ENCODE assay signal across 7 cellular contexts in the genomic region with DNA sequence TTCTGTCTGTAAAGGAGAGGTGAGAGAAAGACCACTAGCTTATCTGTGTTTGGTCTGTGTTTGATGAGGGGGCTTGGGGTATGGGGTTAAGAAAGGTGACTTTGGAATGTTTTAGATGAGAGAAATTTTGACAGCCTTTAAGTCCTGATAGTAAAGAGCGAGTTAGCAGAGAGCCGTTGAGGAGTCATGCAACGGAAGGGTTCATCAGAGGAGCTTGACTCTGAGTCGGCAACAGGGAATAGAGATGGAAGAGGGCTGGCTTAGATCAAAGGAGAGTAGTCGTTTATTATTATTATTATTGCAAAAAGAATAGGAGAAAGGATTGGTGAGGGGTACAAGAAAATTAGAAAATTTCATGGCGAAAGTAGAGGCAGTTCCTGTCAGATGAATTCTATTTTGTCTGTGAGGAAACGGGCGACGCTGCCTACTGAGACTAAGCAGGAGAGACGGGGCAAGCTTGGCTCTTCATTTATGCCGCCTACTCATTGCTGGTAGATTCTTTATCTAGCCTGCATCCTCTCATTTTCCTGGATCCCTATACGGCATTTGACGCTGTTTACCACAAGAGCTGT. TPM values are rescaled to one million over a fixed set of nuclear protein-coding genes. Genes with fewer than 3 reads are reported as not detected.
DNase-seq lines count a peak whose midpoint lies in the region; ATAC-seq and TF ChIP-seq lines count a peak whose summit lies in the region.

No MANE protein-coding gene starts in this region.

- no peaks in the 10 kb centered on the region for H3K27me3 ChIP-seq in Loucy (ENCODE audit: insufficient read depth, low read length, poor library complexity, severe bottlenecking)

- peak overlapping the region; percentile 86 for H3K4me2 ChIP-seq in Loucy (ENCODE audit: low read depth, low read length, poor library complexity, severe bottlenecking)

- no peak for TF ChIP-seq CTCF in Loucy (conservative IDR thresholded peaks at IDR 0.05; ENCODE audit: low read length)
- no peak for TF ChIP-seq CTCF in cardiac fibroblast (IDR thresholded peaks at IDR 0.05; ENCODE audit: low read depth, low read length)
- TF ChIP-seq CTCF in mesothelial cell of epicardium (IDR thresholded peaks at IDR 0.05; ENCODE audit: unreplicated experiment): no peak

- ATAC-seq in GM19372 (IDR thresholded peaks at IDR 0.05; ENCODE audit: low read depth, unreplicated experiment) (peak; percentile 13), esophagus mucosa (no peak)

- no peaks in the 10 kb centered on the region for H3K27me3 Mint-ChIP-seq in mesothelial cell of epicardium (ENCODE audit: low read depth)

- peak overlapping the region; percentile 86 for H3K4me3 Mint-ChIP-seq in mesothelial cell of epicardium

- H3K27ac Mint-ChIP-seq in mesothelial cell of epicardium: peak overlapping the region; percentile 93

- H3K79me2 ChIP-seq in Loucy (ENCODE audit: insufficient read depth, low read length): peaks cover 34% of the 10 kb centered on the region

- DNase-seq in cardiac fibroblast (ENCODE audit: low read depth in 2 of 2) (peak; percentile 11), mesothelial cell of epicardium (ENCODE audit: low spot score in 2 of 2, unreplicated experiment in 2 of 2) (no peak), HCEC 1CT (no peak), NCI-H2081 (lab: John Stamatoyannopoulos, UW) (no peak)

- no peaks in the 10 kb centered on the region for H3F3A ChIP-seq in Loucy (ENCODE audit: low read depth)

- H4K20me1 ChIP-seq in Loucy (ENCODE audit: insufficient read depth, low read length, poor library complexity, severe bottlenecking): peaks cover 14% of the 10 kb centered on the region

- H3K9ac ChIP-seq in Loucy (ENCODE audit: low read depth, low read length, poor library complexity, severe bottlenecking): peak overlapping the region; percentile 75

- H3K36me3 Mint-ChIP-seq in mesothelial cell of epicardium: no peaks in the 10 kb centered on the region

- no peaks in the 10 kb centered on the region for H3K9me2 ChIP-seq in Loucy (replicated peaks; ENCODE audit: low read depth, low read length)

- peaks cover 7% of the 10 kb centered on the region for H3K9me3 Mint-ChIP-seq in mesothelial cell of epicardium

- peaks cover 8% of the 10 kb centered on the region for H3K4me1 Mint-ChIP-seq in mesothelial cell of epicardium

- H3K4me3 ChIP-seq in Loucy (ENCODE audit: low read length, poor library complexity, severe bottlenecking) (peak overlapping the region; percentile 86), cardiac fibroblast (replicated peaks in 1 of 2; ENCODE audit: low read depth in 2 of 2, low read length in 2 of 2) (peak overlapping the region; percentile 70 to 79)

- H3K4me1 ChIP-seq in Loucy (ENCODE audit: insufficient read depth, low read length, poor library complexity, severe bottlenecking): peaks cover 27% of the 10 kb centered on the region

- peak overlapping the region; percentile 92 for H2AFZ ChIP-seq in Loucy (ENCODE audit: low read length)

- H3K9me3 ChIP-seq in Loucy (ENCODE audit: insufficient read depth, low read depth, low read length): no peaks in the 10 kb centered on the region

- no peaks in the 10 kb centered on the region for H3K36me3 ChIP-seq in Loucy (ENCODE audit: insufficient read depth, low read length)

RNA-seq across cellular contexts. Expression of a gene that starts 0.5 kb away (rescaled TPM):
- 20.4 to 20.5 TPM (median 20.4 TPM) in 3 replicates for total RNA-seq in mesothelial cell of epicardium
- total RNA-seq in esophagus mucosa: 24.5 TPM

Comparison
In these comparisons a context has a peak if more than half of its experiments do, and no peak if none do; other contexts are left out.
1. DNase-seq: peak in cardiac fibroblast (2 of 2); none in mesothelial cell of epicardium (0 of 2), HCEC 1CT (single experiment) and NCI-H2081 (0 of 2).